14 cellular contexts compared by ENCODE assay signal in genomic region chr1:202046227-202046626, GRCh38. TPM values are rescaled to one million over a fixed set of nuclear protein-coding genes. Genes with fewer than 3 reads are reported as not detected.
DNase-seq lines count a peak whose midpoint lies in the region; ATAC-seq and TF ChIP-seq lines count a peak whose summit lies in the region.
"Had no signal": no experiment of that assay in that cellular context is flagged by ENCODE, and none has a peak within 500 bp of the region (broad histone marks: within the 10 kb centered on the region; RNA-seq: fewer than 3 reads in every experiment).

No MANE protein-coding gene starts in this region.

- H3K4me3 ChIP-seq in hepatocyte (no peak overlapping the region), thyroid gland (replicated peaks in 1 of 3) (no peak overlapping the region)
- H3K4me3 ChIP-seq: coronary artery, gastroesophageal sphincter had no signal

- H3K79me2 ChIP-seq in hepatocyte, result no peaks in the 10 kb centered on the region

- no peaks in the 10 kb centered on the region for H4K20me1 ChIP-seq in hepatocyte (ENCODE audit: insufficient read depth, poor library complexity, severe bottlenecking)

- DNase-seq in NCI-H1092 treated with DMSO at 0.1 percent for 48 hours (lab: John Stamatoyannopoulos, UW) (peak; percentile 37), NCI-H748 (lab: John Stamatoyannopoulos, UW; ENCODE audit: unreplicated experiment) (peak; percentile 54), hepatocyte (ENCODE audit: low spot score) (peak; percentile 64), thyroid gland (peak; percentile 83 to 88), foreskin melanocyte (no peak)
- DNase-seq in activated CD4-positive, alpha-beta T cell treated with anti-CD3 and anti-CD28 coated beads, Interleukin-2, amount 50 U/mL, for 1 hour, result no peak
- no peak for DNase-seq in activated CD4-positive, CD25-positive, alpha-beta regulatory T cell treated with anti-CD3 and anti-CD28 coated beads, Interleukin-2, amount 50 U/mL, for 72 hours
- DNase-seq: activated CD4-positive, alpha-beta T cell treated with anti-CD3 and anti-CD28 coated beads, Interleukin-2, amount 10 ng/mL, durations not matched to agents 24 days and 14 days; DMS 273 treated with DMSO at 0.1 percent for 48 hours; NCI-H1930 had no signal

- peak overlapping the region; percentile 41 for H3K4me2 ChIP-seq in hepatocyte

- no peak overlapping the region for H2AFZ ChIP-seq in hepatocyte

- H3K27ac ChIP-seq in hepatocyte (peak overlapping the region; percentile 90), thyroid gland (peak overlapping the region in 1 of 3 donors; percentile 30)
- H3K27ac ChIP-seq: coronary artery, gastroesophageal sphincter had no signal

- H3K9me2 ChIP-seq in hepatocyte (replicated peaks; ENCODE audit: insufficient read depth), result no peaks in the 10 kb centered on the region

- H3K27me3 ChIP-seq in hepatocyte (no peaks in the 10 kb centered on the region), thyroid gland (no peaks in the 10 kb centered on the region)

- no peak for TF ChIP-seq POLR2A in thyroid gland (IDR thresholded peaks at IDR 0.05)

- H3K36me3 ChIP-seq in hepatocyte (replicated peaks; ENCODE audit: insufficient read depth, low read depth) (no peaks in the 10 kb centered on the region), thyroid gland (no peaks in the 10 kb centered on the region)
- H3K36me3 ChIP-seq: gastroesophageal sphincter had no signal

- ATAC-seq in GM21367 (IDR thresholded peaks at IDR 0.05; ENCODE audit: unreplicated experiment), result no peak
- ATAC-seq: activated naive CD4-positive, alpha-beta T cell treated with anti-CD3 and anti-CD28 coated beads, Interleukin-2, amount 50 U/mL, for 72 hours; gastroesophageal sphincter had no signal

- TF ChIP-seq CTCF in hepatocyte (IDR thresholded peaks at IDR 0.05; ENCODE audit: poor library complexity) (no peak), thyroid gland (IDR thresholded peaks at IDR 0.05) (no peak)

- intact Hi-C loops in thyroid gland (cut with DNase I), result no loop called here

- peaks cover 30% of the 10 kb centered on the region for H3K4me1 ChIP-seq in hepatocyte (ENCODE audit: insufficient read depth)
- H3K4me1 ChIP-seq in thyroid gland, result peaks cover 9 to 19% of the 10 kb centered on the region in 2 donors
- H3K4me1 ChIP-seq: gastroesophageal sphincter had no signal

- WGBS in hepatocyte (ENCODE audit: low lambda C conversion rate, missing lambda C conversion rate), result 57% methylated on average over 3 of the region's 3 CpGs
- 36 to 41% methylated on average over 2 to 3 of the region's 3 CpGs for WGBS in thyroid gland, 2 donors

- H3K9me3 ChIP-seq in hepatocyte (ENCODE audit: low read depth) (no peaks in the 10 kb centered on the region), thyroid gland (no peaks in the 10 kb centered on the region)
- H3K9me3 ChIP-seq: gastroesophageal sphincter had no signal

RNA-seq across cellular contexts. Expression of gene ELF3, which starts 35.8 kb away (rescaled TPM):
- total RNA-seq in hepatocyte, result 336 and 367 TPM in 2 replicates
- 333 and 361 TPM in 2 replicates for polyA plus RNA-seq in hepatocyte
- 10 to 100 TPM in 2 of 4 donors, 1 to 10 TPM in 2; 6.6 to 28.8 (median 12.6) TPM for total RNA-seq in thyroid gland

Comparison
In these comparisons a context has a peak if more than half of its experiments do, and no peak if none do; other contexts are left out.
1. DNase-seq: peak in NCI-H1092 treated with DMSO at 0.1 percent for 48 hours (single experiment), NCI-H748 (single experiment), hepatocyte (single experiment) and thyroid gland (2 of 2); none in activated CD4-positive, alpha-beta T cell treated with anti-CD3 and anti-CD28 coated beads, Interleukin-2, amount 50 U/mL, for 1 hour (single experiment), foreskin melanocyte (single experiment) and activated CD4-positive, CD25-positive, alpha-beta regulatory T cell treated with anti-CD3 and anti-CD28 coated beads, Interleukin-2, amount 50 U/mL, for 72 hours (single experiment).
2. RNA of gene ELF3, which starts 35.8 kb away (total RNA-seq): 336 to 367 TPM in hepatocyte; 6.6 to 28.8 TPM in thyroid gland; every median in the first group is over 10 times any median in the second.